In the genomic region with DNA sequence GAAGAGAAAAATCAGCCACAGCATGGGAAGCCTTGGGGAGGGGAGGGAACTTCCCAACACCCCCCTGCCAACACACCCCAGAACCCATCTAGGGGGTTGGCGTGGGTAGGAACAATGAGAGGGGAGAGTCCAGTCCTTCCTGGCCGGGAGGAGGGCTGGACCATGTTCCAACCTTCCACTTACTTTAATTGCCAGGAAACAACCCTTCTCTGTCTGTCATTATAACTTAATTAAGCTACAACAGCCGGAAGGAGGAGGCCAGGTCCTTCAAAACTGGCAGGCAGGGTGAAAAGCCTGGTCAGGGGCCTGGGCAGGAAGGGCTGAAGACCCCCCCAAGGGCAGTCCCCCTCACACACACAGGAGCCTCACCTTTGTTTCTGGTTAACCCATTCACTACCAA, we compare ENCODE assay signal across 12 cellular contexts.
"Had no signal": no experiment of that assay in that cellular context is flagged by ENCODE, and none has a peak within 500 bp of the region (broad histone marks: within the 10 kb centered on the region; RNA-seq: fewer than 3 reads in every experiment).

No MANE protein-coding gene starts in this region.

- DNase-seq: activated B cell treated with CpG ODN at 0.5 μM for 24 hours; activated CD4-positive, alpha-beta T cell treated with anti-CD3 and anti-CD28 coated beads, Interleukin-2, amount 10 ng/mL, durations not matched to agents 24 days and 14 days; activated naive CD4-positive, alpha-beta T cell treated with anti-CD3 and anti-CD28 coated beads for 36 hours; foreskin keratinocyte; heart left ventricle; left lung; natural killer cell; psoas muscle; stimulated activated CD4-positive, alpha-beta T cell treated with anti-CD3 and anti-CD28 coated beads, Interleukin-4, amount 100 ng/mL, for 1 hour; stimulated activated naive CD8-positive, alpha-beta T cell treated with anti-CD3 and anti-CD28 coated beads, Interleukin-15, amount 100 ng/mL, for 72 hours; testis had no signal

- ATAC-seq: foreskin keratinocyte; heart left ventricle; left lung; natural killer cell; psoas muscle; stimulated activated naive CD8-positive, alpha-beta T cell treated with anti-CD3 and anti-CD28 coated beads, Interleukin-15, amount 100 ng/mL, for 72 hours had no signal

- H3K4me3 Mint-ChIP-seq: activated B cell treated with CpG ODN at 0.5 μM for 24 hours; activated naive CD4-positive, alpha-beta T cell treated with anti-CD3 and anti-CD28 coated beads for 36 hours; natural killer cell; stimulated activated naive CD8-positive, alpha-beta T cell treated with anti-CD3 and anti-CD28 coated beads, Interleukin-15, amount 100 ng/mL, for 72 hours had no signal

- H3K4me1 Mint-ChIP-seq: activated B cell treated with CpG ODN at 0.5 μM for 24 hours; stimulated activated naive CD8-positive, alpha-beta T cell treated with anti-CD3 and anti-CD28 coated beads, Interleukin-15, amount 100 ng/mL, for 72 hours had no signal

- H3K27ac Mint-ChIP-seq: activated B cell treated with CpG ODN at 0.5 μM for 24 hours; activated CD4-positive, alpha-beta T cell treated with anti-CD3 and anti-CD28 coated beads, Interleukin-2, amount 10 ng/mL, durations not matched to agents 24 days and 14 days; activated naive CD4-positive, alpha-beta T cell treated with anti-CD3 and anti-CD28 coated beads for 36 hours; activated T-helper 1 cell treated with anti-CD3 and anti-CD28 coated beads, Interleukin-12 subunit alpha, Interleukin-12 subunit beta, Interleukin-2, Interleukin-4 antibody, amounts not matched to agents 30 ng/mL and 10 ng/mL and 1 ng/mL, durations not matched to agents 14 hours and 24 hours and 36 hours; natural killer cell had no signal

- H3K27me3 Mint-ChIP-seq: stimulated activated naive CD8-positive, alpha-beta T cell treated with anti-CD3 and anti-CD28 coated beads, Interleukin-15, amount 100 ng/mL, for 72 hours had no signal

- H3K9me3 Mint-ChIP-seq: activated B cell treated with CpG ODN at 0.5 μM for 24 hours; activated CD4-positive, alpha-beta T cell treated with anti-CD3 and anti-CD28 coated beads, Interleukin-2, amount 10 ng/mL, durations not matched to agents 24 days and 14 days; activated naive CD4-positive, alpha-beta T cell treated with anti-CD3 and anti-CD28 coated beads for 36 hours; activated T-helper 1 cell treated with anti-CD3 and anti-CD28 coated beads, Interleukin-12 subunit alpha, Interleukin-12 subunit beta, Interleukin-2, Interleukin-4 antibody, amounts not matched to agents 30 ng/mL and 10 ng/mL and 1 ng/mL, durations not matched to agents 14 hours and 24 hours and 36 hours; natural killer cell; stimulated activated naive CD8-positive, alpha-beta T cell treated with anti-CD3 and anti-CD28 coated beads, Interleukin-15, amount 100 ng/mL, for 72 hours had no signal

- H3K36me3 Mint-ChIP-seq: natural killer cell had no signal
